ENCODE assay signal across 8 cellular contexts in genomic region chr14:67240168-67240932, GRCh38. TPM values are rescaled to one million over a fixed set of nuclear protein-coding genes. Genes with fewer than 3 reads are reported as not detected.
A peak's percentile ranks its signal among the peaks of the same experiment; 100 is the strongest.
DNase-seq lines count a peak whose midpoint lies in the region; ATAC-seq and TF ChIP-seq lines count a peak whose summit lies in the region.

No MANE protein-coding gene starts in this region.

- peaks cover 0 to 46% (median 24%) of the 10 kb centered on the region in 6 donors for H3K4me1 ChIP-seq in spleen

- CTCF ChIA-PET in T-cell (lab: Charles Lee), result interaction anchor here in 1 of 2 donors (1.8 kb wide), 1 partner anchor 119 kb away, joined by 10 read pairs; the partner anchor contains the start of genes ATP6V1D and EIF2S1

- H3K9me3 Mint-ChIP-seq in T-cell, result no peaks in the 10 kb centered on the region

- H3K36me3 ChIP-seq in spleen, result no peaks in the 10 kb centered on the region

- ATAC-seq in GM18909 (IDR thresholded peaks at IDR 0.05; ENCODE audit: poor library complexity, unreplicated experiment), result peak; percentile 24
- peak; percentile 18 for ATAC-seq in HG03571 (IDR thresholded peaks at IDR 0.05; ENCODE audit: unreplicated experiment)
- peak; percentile 5 to 21 (median 8) for ATAC-seq in T-cell (replicated peaks in 1 of 4)

- H3K9me3 ChIP-seq in spleen, result no peaks in the 10 kb centered on the region

- no peak for TF ChIP-seq POLR2A in spleen (IDR thresholded peaks at IDR 0.05)

- peak; percentile 38 to 46 for DNase-seq in AML-193 (lab: John Stamatoyannopoulos, UW)
- DNase-seq in T-cell, result peak in 22 of 34 experiments; percentile 1 to 35 (median 6)
- DNase-seq in cardiac fibroblast (ENCODE audit: low read depth in 2 of 2), result peak; percentile 3 to 32
- DNase-seq in inferior parietal cortex (ENCODE audit: extremely low spot score), result peak; percentile 25
- DNase-seq in spleen, result peak; percentile 87
- no peak for DNase-seq in SKM-1 (lab: John Stamatoyannopoulos, UW; ENCODE audit: unreplicated experiment)

- peak overlapping the region; percentile 58 to 96 (median 95) for H3K27ac ChIP-seq in spleen

- TF ChIP-seq CTCF in cardiac fibroblast (IDR thresholded peaks at IDR 0.05; ENCODE audit: low read depth, low read length) (no peak), spleen (IDR thresholded peaks at IDR 0.05 in 8 of 11, conservative IDR thresholded peaks at IDR 0.05 in 3 of 11) (no peak)

- POLR2A ChIA-PET in T-cell (lab: Charles Lee), result no interaction called here

- WGBS in spleen, 5 donors, result 13 to 18% (median 16%) methylated on average over 23 of the region's 23 CpGs

- intact Hi-C loops in spleen (cut with DNase I; ENCODE audit: low total_unique reads), result no loop called here

- H3K4me3 Mint-ChIP-seq in T-cell, result peak overlapping the region; percentile 85 to 90 (median 88)

- no peaks in the 10 kb centered on the region for H3K27me3 Mint-ChIP-seq in T-cell

- peak overlapping the region in 1 of 2 donors; percentile 75 for H3K27ac Mint-ChIP-seq in T-cell

- H3K27me3 ChIP-seq in spleen (replicated peaks in 1 of 7), result no peaks in the 10 kb centered on the region

- peak overlapping the region; percentile 58 to 65 for H3K4me3 ChIP-seq in cardiac fibroblast (replicated peaks in 1 of 2; ENCODE audit: low read depth in 2 of 2, low read length in 2 of 2)
- H3K4me3 ChIP-seq in spleen, result peak overlapping the region; percentile 62 to 94 (median 86)

- H3K4me1 Mint-ChIP-seq in T-cell, result peaks cover 24 to 36% (median 27%) of the 10 kb centered on the region in 3 donors

- H3K36me3 Mint-ChIP-seq in T-cell, result no peaks in the 10 kb centered on the region

RNA-seq across cellular contexts. Expression of gene PALS1, which starts 0.9 kb away (rescaled TPM):
- total RNA-seq in T-cell, result 10 to 100 TPM; 12.0 to 14.9 (median 14.1) TPM
- total RNA-seq in spleen, result 10 to 100 TPM; 13.0 to 26.8 (median 21.2) TPM
- 1 to 10 TPM; 2.0 to 4.6 (median 2.3) TPM for polyA plus RNA-seq in spleen

RNA-seq across cellular contexts. Expression of gene GARIN2, which starts 51.1 kb away (rescaled TPM):
- total RNA-seq in T-cell, result under 1 TPM in 1 of 5 donors, not detected in 4; 0.19 TPM
- total RNA-seq in spleen, result 1 to 10 TPM in 1 of 7 donors, under 1 TPM in 2, not detected in 4; 0.30 to 2.3 (median 0.57) TPM
- polyA plus RNA-seq in spleen, result not detected
